In genomic region chr4:112517067-112517588, GRCh38 we compare ENCODE assay signal across 8 cellular contexts. TPM values are rescaled to one million over a fixed set of nuclear protein-coding genes. Genes with fewer than 3 reads are reported as not detected.
A peak's percentile ranks its signal among the peaks of the same experiment; 100 is the strongest.
DNase-seq lines count a peak whose midpoint lies in the region; ATAC-seq, FAIRE-seq and TF ChIP-seq lines count a peak whose summit lies in the region.

No MANE protein-coding gene starts in this region.

- H3K9me3 ChIP-seq in MM.1S (replicated peaks; ENCODE audit: insufficient read depth, low read length): no peaks in the 10 kb centered on the region

- peak; percentile 91 for FAIRE-seq in GM12891 (lab: Jason Lieb, UNC)

- H3K9ac ChIP-seq in MM.1S (ENCODE audit: low read length): no peak overlapping the region

- no peak overlapping the region for H3K27ac ChIP-seq in MM.1S (ENCODE audit: low read length)

- 0 out of 2 replicates have a peak, but pooled peaks have one; percentile 35 for TF ChIP-seq POLR2A in GM12891 (IDR thresholded peaks at IDR 0.05; ENCODE audit: low read depth, low read length)

- peak; percentile 16 for ATAC-seq in GM21390 (IDR thresholded peaks at IDR 0.05; ENCODE audit: unreplicated experiment)

- no peaks in the 10 kb centered on the region for H3K36me3 ChIP-seq in MM.1S (replicated peaks; ENCODE audit: insufficient read depth, low read length)

- peaks cover 6% of the 10 kb centered on the region; the same call in 1 of the 2 replicates for H3K4me1 ChIP-seq in MM.1S (ENCODE audit: low read length)

- peak overlapping the region; percentile 41 for H2AFZ ChIP-seq in MM.1S (ENCODE audit: low read length)

- peak overlapping the region; percentile 100 for H3K4me2 ChIP-seq in MM.1S (ENCODE audit: low read depth, low read length)

- no peaks in the 10 kb centered on the region for H3K79me2 ChIP-seq in MM.1S (ENCODE audit: low read length)

- peak; percentile 23 for TF ChIP-seq CTCF in MM.1S (IDR thresholded peaks at IDR 0.05; ENCODE audit: low read length)

- H4K20me1 ChIP-seq in MM.1S (ENCODE audit: insufficient read depth, low read length): no peaks in the 10 kb centered on the region

- H3F3A ChIP-seq in MM.1S (ENCODE audit: insufficient read depth, low read length): peaks cover 27% of the 10 kb centered on the region

- H3K27me3 ChIP-seq in MM.1S (replicated peaks; ENCODE audit: insufficient read depth, low read length): peaks cover 46% of the 10 kb centered on the region

- DNase-seq in GM12891 (ENCODE audit: insufficient read length, low spot score) (no peak), MM.1S (no peak), germinal center (ENCODE audit: low spot score) (peak; percentile 39), epidermal melanocyte (ENCODE audit: insufficient read length, low spot score) (no peak), NCI-H146 (lab: John Stamatoyannopoulos, UW) (no peak), NCI-H2029 (lab: John Stamatoyannopoulos, UW) (no peak), DMS114 treated with DMSO at 0.1 percent for 48 hours (lab: John Stamatoyannopoulos, UW; ENCODE audit: unreplicated experiment) (no peak)

- peak overlapping the region; percentile 71 for H3K4me3 ChIP-seq in MM.1S (ENCODE audit: low read length)

- H3K9me2 ChIP-seq in MM.1S (replicated peaks; ENCODE audit: insufficient read depth, low read length): no peaks in the 10 kb centered on the region

TF ChIP-seq in GM12891, 5 proteins besides CTCF, POLR2A, EP300 and RAD21:
- TF ChIP-seq TAF1 (IDR thresholded peaks at IDR 0.05; ENCODE audit: low read depth, low read length): no peak
- TF ChIP-seq SPI1 (IDR thresholded peaks at IDR 0.05; ENCODE audit: low read depth, low read length): peak; percentile 44; the same call in 1 of the 2 replicates
- TF ChIP-seq POU2F2 (IDR thresholded peaks at IDR 0.05; ENCODE audit: low read depth, low read length): peak; percentile 53; the same call in 1 of the 2 replicates
- no peak for TF ChIP-seq PAX5 (IDR thresholded peaks at IDR 0.05; ENCODE audit: insufficient read depth, low read length, severe bottlenecking)

RNA-seq across cellular contexts. Expression of gene NEUROG2, which starts 1.1 kb away (rescaled TPM):
- polyA plus RNA-seq in GM12891 (2012; ENCODE audit: low read depth, missing spikeins): 1.7 TPM
